13 cellular contexts compared by ENCODE assay signal in the genomic region with DNA sequence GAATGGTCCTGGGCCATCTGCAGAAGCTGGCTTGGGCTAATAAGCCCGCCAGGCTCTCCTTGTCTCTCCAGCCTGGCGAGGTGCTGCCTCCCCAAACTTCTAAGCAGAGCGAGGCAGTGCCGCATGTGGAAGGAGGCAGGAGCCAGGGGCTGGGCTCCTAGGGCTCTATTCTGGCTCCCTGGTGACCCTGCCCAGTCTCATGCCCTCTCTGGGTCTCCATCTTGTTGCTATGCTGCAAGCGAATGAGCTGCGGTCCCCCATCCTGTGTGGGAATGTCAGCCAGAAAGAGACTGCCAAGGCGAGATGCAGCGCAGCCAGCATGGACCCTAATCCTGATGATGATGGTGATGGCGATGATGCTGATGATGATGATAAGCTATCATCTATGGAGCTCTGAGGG. TPM values are rescaled to one million over a fixed set of nuclear protein-coding genes. Genes with fewer than 3 reads are reported as not detected.
DNase-seq lines count a peak whose midpoint lies in the region; ATAC-seq and TF ChIP-seq lines count a peak whose summit lies in the region.
"Had no signal": no experiment of that assay in that cellular context is flagged by ENCODE, and none has a peak within 500 bp of the region (broad histone marks: within the 10 kb centered on the region; RNA-seq: fewer than 3 reads in every experiment).

No MANE protein-coding gene starts in this region.

- TF ChIP-seq EP300 in esophagus muscularis mucosa (IDR thresholded peaks at IDR 0.05) (no peak), suprapubic skin (IDR thresholded peaks at IDR 0.05) (no peak)

- H3K9me3 ChIP-seq in adipocyte (ENCODE audit: control insufficient read depth, low read length), result no peaks in the 10 kb centered on the region
- no peaks in the 10 kb centered on the region for H3K9me3 ChIP-seq in esophagus muscularis mucosa
- H3K9me3 ChIP-seq in mucosa of stomach (ENCODE audit: control insufficient read depth, low read length), result no peaks in the 10 kb centered on the region
- no peaks in the 10 kb centered on the region for H3K9me3 ChIP-seq in suprapubic skin
- no peaks in the 10 kb centered on the region for H3K9me3 ChIP-seq in A673 (ENCODE audit: low read depth, low read length, poor library complexity, severe bottlenecking)
- H3K9me3 ChIP-seq in MM.1S (replicated peaks; ENCODE audit: insufficient read depth, low read length), result no peaks in the 10 kb centered on the region
- H3K9me3 ChIP-seq: MG63 had no signal

- H3K4me1 ChIP-seq in adipocyte (ENCODE audit: control insufficient read depth, insufficient read depth, low read length) (peaks cover 60% of the 10 kb centered on the region), esophagus muscularis mucosa (peaks cover 91 to 100% (median 99%) of the 10 kb centered on the region in 4 donors), mucosa of stomach (ENCODE audit: control insufficient read depth, insufficient read depth, low read length) (peaks cover 14% of the 10 kb centered on the region), suprapubic skin (peaks cover 62% of the 10 kb centered on the region), A673 (ENCODE audit: insufficient read depth, low read length, poor library complexity, severe bottlenecking) (no peaks in the 10 kb centered on the region), MM.1S (ENCODE audit: low read length) (no peaks in the 10 kb centered on the region)

- peaks cover 33% of the 10 kb centered on the region for H3K36me3 ChIP-seq in adipocyte (ENCODE audit: control insufficient read depth, insufficient read depth, low read length, severe bottlenecking)
- H3K36me3 ChIP-seq in esophagus muscularis mucosa, result no peaks in the 10 kb centered on the region
- H3K36me3 ChIP-seq in mucosa of stomach (ENCODE audit: control insufficient read depth, insufficient read depth, low read length), result no peaks in the 10 kb centered on the region
- H3K36me3 ChIP-seq in suprapubic skin, result no peaks in the 10 kb centered on the region
- no peaks in the 10 kb centered on the region for H3K36me3 ChIP-seq in A673 (ENCODE audit: insufficient read depth, low read length, poor library complexity, severe bottlenecking)
- H3K36me3 ChIP-seq in MM.1S (replicated peaks; ENCODE audit: insufficient read depth, low read length), result no peaks in the 10 kb centered on the region

- no TSS peak for BruUV-seq in A673 (replicated peaks; lab: Mats Ljungman, UMichigan)

- peak overlapping the region; percentile 53 for H3K9ac ChIP-seq in adipocyte (ENCODE audit: low read length)
- H3K9ac ChIP-seq in mucosa of stomach (ENCODE audit: low read length), result peak overlapping the region; percentile 20
- H3K9ac ChIP-seq in MM.1S (ENCODE audit: low read length), result no peak overlapping the region

- no peaks in the 10 kb centered on the region for H3K9me2 ChIP-seq in MM.1S (replicated peaks; ENCODE audit: insufficient read depth, low read length)

- H3K27me3 ChIP-seq in adipocyte (replicated peaks; ENCODE audit: control insufficient read depth, insufficient read depth, low read length) (no peaks in the 10 kb centered on the region), esophagus muscularis mucosa (no peaks in the 10 kb centered on the region), mucosa of stomach (ENCODE audit: control insufficient read depth, insufficient read depth, low read length) (no peaks in the 10 kb centered on the region), suprapubic skin (no peaks in the 10 kb centered on the region), A673 (replicated peaks; ENCODE audit: insufficient read depth, low read depth, low read length, poor library complexity) (no peaks in the 10 kb centered on the region), MM.1S (replicated peaks; ENCODE audit: insufficient read depth, low read length) (peaks cover 19% of the 10 kb centered on the region; the same call in 1 of the 2 replicates)
- H3K27me3 ChIP-seq: MG63 had no signal

- H3K79me2 ChIP-seq in MM.1S (ENCODE audit: low read length), result no peaks in the 10 kb centered on the region

- H4K20me1 ChIP-seq in MM.1S (ENCODE audit: insufficient read depth, low read length), result no peaks in the 10 kb centered on the region

- H3K4me2 ChIP-seq in MM.1S (ENCODE audit: low read depth, low read length), result no peak overlapping the region

- no peak overlapping the region for H3K4me3 ChIP-seq in adipocyte (ENCODE audit: low read length)
- peak overlapping the region in 1 of 4 donors; percentile 17 for H3K4me3 ChIP-seq in esophagus muscularis mucosa
- H3K4me3 ChIP-seq in mucosa of stomach (ENCODE audit: low read length), result no peak overlapping the region
- no peak overlapping the region for H3K4me3 ChIP-seq in suprapubic skin
- no peak overlapping the region for H3K4me3 ChIP-seq in A673 (ENCODE audit: low read depth, low read length, poor library complexity, severe bottlenecking)
- H3K4me3 ChIP-seq in MM.1S (ENCODE audit: low read length), result no peak overlapping the region
- H3K4me3 ChIP-seq: MG63 had no signal

- ATAC-seq in HG02571 (IDR thresholded peaks at IDR 0.05; ENCODE audit: unreplicated experiment), result no peak
- no peak for ATAC-seq in GM21619 (IDR thresholded peaks at IDR 0.05; ENCODE audit: unreplicated experiment)
- ATAC-seq: activated CD4-positive, CD25-positive, alpha-beta regulatory T cell treated with anti-CD3 and anti-CD28 coated beads, Interleukin-2, amount 50 U/mL, for 24 hours had no signal

- 71% methylated on average over 6 of the region's 9 CpGs for WGBS in esophagus muscularis mucosa
- WGBS in suprapubic skin, result 87% methylated on average over 7 of the region's 9 CpGs

- intact Hi-C loops in esophagus muscularis mucosa (cut with DNase I) (no loop called here), A673 (cut with micrococcal nuclease; ENCODE audit: unreplicated experiment) (no loop called here)

- TF ChIP-seq CTCF in esophagus muscularis mucosa (IDR thresholded peaks at IDR 0.05) (no peak), suprapubic skin (IDR thresholded peaks at IDR 0.05) (no peak), A673 (conservative IDR thresholded peaks at IDR 0.05; ENCODE audit: low read depth, low read length) (no peak), MM.1S (IDR thresholded peaks at IDR 0.05; ENCODE audit: low read length) (no peak)

- CTCF ChIA-PET in A673 (lab: Charles Lee), result interaction anchor here (1.0 kb wide), 1 partner anchor 115 kb away, joined by 3 read pairs; no protein-coding TSS in a partner anchor

- DNase-seq in adipocyte (ENCODE audit: low read depth) (no peak), esophagus muscularis mucosa (ENCODE audit: extremely low spot score) (no peak), suprapubic skin (ENCODE audit: low spot score in 2 of 2) (peak; percentile 57 to 72), A673 (ENCODE audit: low spot score) (no peak), MM.1S (no peak)
- DNase-seq: activated naive CD4-positive, alpha-beta T cell treated with anti-CD3 and anti-CD28 coated beads, Interleukin-2, amount 10 ng/mL, durations not matched to agents 7 days and 5 days; central memory CD4-positive, alpha-beta T cell; MG63; midbrain had no signal

- H3K27ac ChIP-seq in esophagus muscularis mucosa (replicated peaks in 1 of 4), result peak overlapping the region; percentile 89 to 98 (median 97)
- peak overlapping the region; percentile 12 for H3K27ac ChIP-seq in suprapubic skin
- no peak overlapping the region for H3K27ac ChIP-seq in A673 (ENCODE audit: low read depth, low read length, poor library complexity, severe bottlenecking)
- H3K27ac ChIP-seq in MM.1S (ENCODE audit: low read length), result no peak overlapping the region

- POLR2A ChIA-PET in A673 (lab: Charles Lee; ENCODE audit: low non-redundant PET), result no interaction called here

- TF ChIP-seq POLR2A in esophagus muscularis mucosa (IDR thresholded peaks at IDR 0.05; ENCODE audit: low read depth) (no peak), suprapubic skin (IDR thresholded peaks at IDR 0.05) (no peak)

- no peak overlapping the region for H2AFZ ChIP-seq in MM.1S (ENCODE audit: low read length)

- H3F3A ChIP-seq in MM.1S (ENCODE audit: insufficient read depth, low read length), result no peaks in the 10 kb centered on the region

RNA-seq across cellular contexts. Expression of a gene that starts 48.7 kb away (rescaled TPM):
- total RNA-seq in esophagus muscularis mucosa (1,000 to 10,000 TPM; 1,001 to 2,170 (median 1,411) TPM), suprapubic skin (100 to 1,000 TPM in 2 of 4 donors, 10 to 100 TPM in 2; 64.1 to 145 (median 99.5) TPM), A673 (2021) (88.9 and 99.6 TPM in 2 replicates)

Comparison
In these comparisons a context has a peak if more than half of its experiments do, and no peak if none do; other contexts are left out.
1. DNase-seq: peak in suprapubic skin (2 of 2); none in adipocyte (single experiment), esophagus muscularis mucosa (single experiment), A673 (single experiment) and MM.1S (single experiment).
2. H3K27ac ChIP-seq: peak in esophagus muscularis mucosa (4 of 4) and suprapubic skin (single experiment); none in A673 (single experiment) and MM.1S (single experiment).